ENCODE assay signal across 8 cellular contexts in the genomic region with DNA sequence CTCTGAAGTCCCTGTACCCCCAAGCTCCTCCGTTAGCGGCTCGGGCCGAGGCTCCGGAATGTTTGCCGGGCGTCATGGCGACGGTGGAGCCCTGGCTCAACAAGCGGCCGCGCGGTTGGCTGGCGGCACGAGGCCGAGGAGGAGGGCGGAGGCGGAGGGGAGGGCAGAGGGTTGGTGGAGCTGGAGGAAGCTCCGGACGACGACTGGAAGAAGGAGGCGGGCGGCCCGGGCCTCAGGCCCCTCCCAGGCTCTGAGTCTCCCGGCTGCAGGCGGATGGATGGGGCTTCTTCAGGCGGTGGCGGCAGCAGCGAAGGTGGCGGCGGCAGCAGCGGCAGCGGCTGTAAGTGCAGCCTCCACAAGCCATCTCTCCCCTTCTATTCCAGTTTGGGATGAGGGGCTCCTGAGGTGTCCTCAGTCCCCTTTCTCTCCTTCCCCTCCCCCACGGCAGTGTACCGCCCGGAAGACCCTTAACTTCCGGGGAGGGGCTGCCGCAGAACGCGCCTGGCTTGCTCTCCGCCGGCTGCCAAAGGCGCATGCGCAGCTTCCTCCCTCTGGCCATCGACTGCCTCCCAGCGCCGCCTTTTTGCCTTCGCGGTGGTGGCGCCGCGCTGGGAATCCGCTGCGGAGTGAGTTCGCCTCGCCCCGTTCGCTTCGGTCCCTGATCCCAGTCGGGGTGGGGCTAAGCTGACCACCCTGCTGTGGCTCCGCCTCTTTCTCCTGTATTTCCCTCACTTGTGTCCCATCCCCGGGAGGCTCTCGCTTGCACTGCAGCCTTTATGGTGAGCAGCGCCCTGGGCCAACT. TPM values are rescaled to one million over a fixed set of nuclear protein-coding genes. Genes with fewer than 3 reads are reported as not detected.
DNase-seq lines count a peak whose midpoint lies in the region; ATAC-seq and TF ChIP-seq lines count a peak whose summit lies in the region.

A gene with protein sequence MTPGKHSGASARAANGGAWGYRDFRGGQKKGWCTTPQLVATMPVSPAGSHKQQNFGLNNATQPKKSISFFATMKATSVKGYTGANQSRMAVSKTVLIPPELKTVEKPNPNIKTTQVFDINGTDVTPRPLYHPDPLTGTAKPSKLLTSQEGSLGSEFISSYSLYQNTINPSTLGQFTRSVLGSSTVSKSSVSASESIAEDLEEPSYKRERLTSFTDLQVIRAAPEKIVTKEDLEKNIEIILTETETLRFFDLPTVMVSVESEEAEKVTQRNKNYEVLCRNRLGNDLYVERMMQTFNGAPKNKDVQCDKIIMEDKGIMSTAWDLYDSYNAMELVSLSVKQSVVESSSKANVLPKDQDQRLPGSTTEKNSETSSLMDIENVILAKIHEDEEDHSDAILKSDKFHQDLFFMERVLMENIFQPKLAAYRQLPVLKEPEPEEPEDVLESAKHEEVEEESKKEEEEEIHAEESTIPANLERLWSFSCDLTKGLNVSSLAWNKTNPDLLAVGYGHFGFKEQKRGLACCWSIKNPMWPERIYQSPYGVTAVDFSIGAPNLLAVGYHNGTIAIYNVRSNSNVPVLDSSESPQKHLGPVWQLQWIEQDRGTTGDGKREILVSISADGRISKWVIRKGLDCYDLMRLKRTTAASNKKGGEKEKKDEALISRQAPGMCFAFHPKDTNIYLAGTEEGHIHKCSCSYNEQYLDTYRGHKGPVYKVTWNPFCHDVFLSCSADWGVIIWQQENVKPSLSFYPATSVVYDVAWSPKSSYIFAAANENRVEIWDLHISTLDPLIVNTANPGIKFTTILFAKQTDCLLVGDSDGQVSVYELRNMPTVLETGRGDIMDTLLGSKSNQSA (minus strand): TSS at position 101 of the 802 bp plus-strand sequence. CDS start 25 bp downstream, at position 76.
A gene (plus strand): TSS at position 235 of the 802 bp plus-strand sequence. CDS start 39 bp downstream, at position 274.

- peaks cover 0 to 5% (median 0%) of the 10 kb centered on the region in 7 donors for H3K9me3 Mint-ChIP-seq in CD14-positive monocyte

- peaks cover 4 to 6% of the 10 kb centered on the region in 2 donors for H3K36me3 Mint-ChIP-seq in CD14-positive monocyte

- H3K4me1 Mint-ChIP-seq in CD14-positive monocyte = peaks cover 29% of the 10 kb centered on the region

- H3K27ac Mint-ChIP-seq in CD14-positive monocyte = peak within 1 kb of the TSS; percentile 94 to 98 (median 97)

- peak; percentile 98 for DNase-seq in CD14-positive monocyte (ENCODE audit: low spot score)
- DNase-seq in NCI-H69 (lab: John Stamatoyannopoulos, UW) = peak; percentile 97
- DNase-seq in activated CD4-positive, alpha-beta T cell treated with anti-CD3 and anti-CD28 coated beads, Interleukin-2, amount 50 U/mL, for 1 hour = peak; percentile 96
- peak; percentile 73 for DNase-seq in cortex of kidney (lab: John Stamatoyannopoulos, UW)
- peak; percentile 100 for DNase-seq in left kidney (ENCODE audit: low read depth, low spot score)
- DNase-seq in stimulated activated CD4-positive, alpha-beta T cell treated with anti-CD3 and anti-CD28 coated beads, Interleukin-1b, Interleukin-23, amount 100 ng/mL, for 48 hours = peak; percentile 98

- peak; percentile 8 for TF ChIP-seq CTCF in CD14-positive monocyte (IDR thresholded peaks at IDR 0.05)

- H3K27me3 Mint-ChIP-seq in CD14-positive monocyte (ENCODE audit: low read depth in 3 of 3) = peaks cover 0 to 2% (median 0%) of the 10 kb centered on the region in 3 donors

- intact Hi-C loops in CD14-positive monocyte (cut with micrococcal nuclease) = loop anchor here in 1 of 2 donors (10.0 kb wide), 2 partner anchors 160 to 510 kb away; a partner anchor contains a TSS

- H3K4me3 Mint-ChIP-seq in CD14-positive monocyte = peak within 1 kb of the TSS; percentile 95 to 97

- ATAC-seq in GM19372 (IDR thresholded peaks at IDR 0.05; ENCODE audit: low read depth, unreplicated experiment) (peak; percentile 90), HG03521 (IDR thresholded peaks at IDR 0.05; ENCODE audit: unreplicated experiment) (peak; percentile 93)

RNA-seq across cellular contexts. Expression of the first gene that starts in this region (rescaled TPM):
- polyA plus RNA-seq in CD14-positive monocyte = not detected

RNA-seq across cellular contexts. Expression of the second gene that starts in this region (rescaled TPM):
- 10 to 100 TPM; 21.9 to 28.0 TPM for polyA plus RNA-seq in CD14-positive monocyte

Comparison
In these comparisons a context has a peak if more than half of its experiments do, and no peak if none do; other contexts are left out.
1. Peak in every context shown above with its lines: DNase-seq and ATAC-seq.